21 cellular contexts compared by ENCODE assay signal in the genomic region with DNA sequence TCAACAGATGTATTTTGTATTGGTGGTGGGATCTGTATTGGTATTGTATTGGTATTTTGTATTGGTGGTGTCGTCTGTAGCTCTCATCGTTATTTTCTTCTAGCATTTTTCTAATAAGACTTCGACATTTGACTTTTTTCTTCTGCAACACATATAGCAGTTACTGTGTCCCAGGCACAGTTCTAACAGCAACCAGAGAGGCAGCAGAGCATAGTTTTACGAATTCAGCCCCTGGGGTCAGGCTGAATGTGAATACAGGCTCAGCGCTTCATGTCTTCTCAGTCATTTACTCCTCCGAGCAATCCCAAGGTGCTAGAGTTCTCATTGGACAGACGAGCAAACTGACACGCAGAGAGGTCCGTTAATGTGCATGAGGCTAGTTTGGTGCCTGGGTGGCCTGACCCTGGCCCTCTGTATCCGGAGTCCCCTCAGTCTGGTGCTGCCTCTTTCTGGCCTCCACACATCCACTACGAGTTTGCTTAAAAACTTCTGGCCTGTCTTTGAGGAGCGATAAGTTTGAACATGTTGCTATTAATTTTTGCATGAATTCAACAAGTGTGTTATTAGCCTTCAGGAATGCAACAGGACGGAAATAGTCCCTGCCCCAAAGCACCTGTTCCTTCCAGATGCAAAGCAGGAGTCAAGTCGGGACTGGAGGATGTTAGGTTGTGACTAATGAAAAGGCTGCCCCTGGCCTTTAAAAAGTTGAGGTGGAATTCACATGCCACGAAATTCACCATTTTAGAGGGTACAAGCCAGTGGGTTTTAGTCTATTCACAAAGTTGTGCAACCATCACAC.
DNase-seq lines count a peak whose midpoint lies in the region; FAIRE-seq and TF ChIP-seq lines count a peak whose summit lies in the region.
"Had no signal": no experiment of that assay in that cellular context is flagged by ENCODE, and none has a peak within 500 bp of the region (broad histone marks: within the 10 kb centered on the region; RNA-seq: fewer than 3 reads in every experiment).

No MANE protein-coding gene starts in this region.

- TF ChIP-seq POLR2A in GM12891 (IDR thresholded peaks at IDR 0.05; ENCODE audit: low read depth, low read length): no peak

- peaks cover 13 to 25% of the 10 kb centered on the region in 2 experiments for H3K4me1 ChIP-seq in neutrophil (ENCODE audit: control insufficient read depth in 1 of 2, insufficient read depth in 1 of 2, low read depth in 1 of 2, low read length in 1 of 2)
- H3K4me1 ChIP-seq: SJCRH30 had no signal

- H3K27me3 ChIP-seq in neutrophil: no peaks in the 10 kb centered on the region
- H3K27me3 ChIP-seq: BLaER1 treated with 17β-estradiol and CSF1 and Interleukin-3, amounts not matched to agents 10 nM and 100 nM; SJCRH30 had no signal

- TF ChIP-seq CTCF in epithelial cell of esophagus (IDR thresholded peaks at IDR 0.05; ENCODE audit: insufficient read depth, low read depth, low read length, missing control alignments): no peak
- no peak for TF ChIP-seq CTCF in neutrophil (IDR thresholded peaks at IDR 0.05)

- H3K27ac ChIP-seq in neutrophil: peak overlapping the region; percentile 61
- H3K27ac ChIP-seq: BLaER1 treated with 17β-estradiol and CSF1 and Interleukin-3, amounts not matched to agents 10 nM and 100 nM; GM23248; KMS-11; SJCRH30 had no signal

- DNase-seq in GM12891 (ENCODE audit: insufficient read length, low spot score) (no peak), NCI-H526 treated with DMSO at 0.1 percent for 48 hours (lab: John Stamatoyannopoulos, UW) (peak; percentile 37), epithelial cell of esophagus (ENCODE audit: low read depth) (peak; percentile 9), cerebellum (ENCODE audit: low spot score) (no peak)
- no peak for DNase-seq in stimulated activated CD4-positive, alpha-beta T cell treated with anti-CD3 and anti-CD28 coated beads, Interleukin-15, amount 100 ng/mL, for 24 hours
- no peak for DNase-seq in activated CD4-positive, alpha-beta T cell treated with anti-CD3 and anti-CD28 coated beads, Interleukin-2, amount 50 U/mL, for 4 hours
- DNase-seq: AML-193; CD4-positive, alpha-beta T cell; GM23248; NCI-H1048; NCI-H1417 treated with DMSO at 0.1 percent for 48 hours; NCI-H1694 treated with DMSO at 0.1 percent for 48 hours; NCI-H2081; NCI-H2171; NCI-H226; PC-3; SJCRH30 had no signal

- peak; percentile 45 for FAIRE-seq in GM12891 (lab: Jason Lieb, UNC)
- FAIRE-seq: A204.1 had no signal

- H3K4me3 ChIP-seq in epithelial cell of esophagus (ENCODE audit: low read length): no peak overlapping the region
- H3K4me3 ChIP-seq in neutrophil (ENCODE audit: low read depth in 1 of 2, low read length in 1 of 2): no peak overlapping the region
- H3K4me3 ChIP-seq: BLaER1 treated with 17β-estradiol and CSF1 and Interleukin-3, amounts not matched to agents 10 nM and 100 nM; GM23248; SJCRH30 had no signal

- H3K9me3 ChIP-seq in neutrophil: no peaks in the 10 kb centered on the region
- H3K9me3 ChIP-seq: BLaER1 treated with 17β-estradiol and CSF1 and Interleukin-3, amounts not matched to agents 10 nM and 100 nM; SJCRH30 had no signal

- H3K36me3 ChIP-seq in neutrophil: peaks cover 55% of the 10 kb centered on the region
- H3K36me3 ChIP-seq: SJCRH30 had no signal

TF ChIP-seq in GM12891, 5 proteins besides CTCF, POLR2A, EP300 and RAD21:
- no peak for TF ChIP-seq POU2F2 (IDR thresholded peaks at IDR 0.05; ENCODE audit: low read depth, low read length)
- TF ChIP-seq POLR2AphosphoS5 (IDR thresholded peaks at IDR 0.05; ENCODE audit: low read depth, low read length): no peak
- TF ChIP-seq TAF1 (IDR thresholded peaks at IDR 0.05; ENCODE audit: low read depth, low read length): no peak
- no peak for TF ChIP-seq PAX5 (IDR thresholded peaks at IDR 0.05; ENCODE audit: insufficient read depth, low read length, severe bottlenecking)
- no peak for TF ChIP-seq SPI1 (IDR thresholded peaks at IDR 0.05; ENCODE audit: low read depth, low read length)

Comparison
In these comparisons a context has a peak if more than half of its experiments do, and no peak if none do; other contexts are left out.
1. DNase-seq: peak in NCI-H526 treated with DMSO at 0.1 percent for 48 hours (single experiment) and epithelial cell of esophagus (single experiment); none in GM12891 (single experiment), stimulated activated CD4-positive, alpha-beta T cell treated with anti-CD3 and anti-CD28 coated beads, Interleukin-15, amount 100 ng/mL, for 24 hours (single experiment), cerebellum (single experiment) and activated CD4-positive, alpha-beta T cell treated with anti-CD3 and anti-CD28 coated beads, Interleukin-2, amount 50 U/mL, for 4 hours (0 of 2).